11 cellular contexts compared by ENCODE assay signal in genomic region chrX:71144651-71145050, GRCh38. TPM values are rescaled to one million over a fixed set of nuclear protein-coding genes. Genes with fewer than 3 reads are reported as not detected.
A peak's percentile ranks its signal among the peaks of the same experiment; 100 is the strongest.
DNase-seq lines count a peak whose midpoint lies in the region; ATAC-seq, FAIRE-seq and TF ChIP-seq lines count a peak whose summit lies in the region.
"Had no signal": no experiment of that assay in that cellular context is flagged by ENCODE, and none has a peak within 500 bp of the region (broad histone marks: within the 10 kb centered on the region; RNA-seq: fewer than 3 reads in every experiment).

Gene NLGN3 (plus strand): TSS chrX:71144841. CDS start chrX:71147750, 2,909 bp downstream.

- TF ChIP-seq POLR2A in tibial nerve (IDR thresholded peaks at IDR 0.05), result no peak

- no peak within 1 kb of the TSS for H2BK15ac ChIP-seq in mesendoderm (replicated peaks; ENCODE audit: low read depth)

- no CpG with 5 or more reads among the region's 28 CpGs for WGBS in mesendoderm (ENCODE audit: extremely low coverage, insufficient coverage, low lambda C conversion rate)
- 20 to 43% methylated on average over 5 to 21 of the region's 28 CpGs for WGBS in tibial nerve, 2 donors

- H3K79me2 ChIP-seq in mesendoderm (ENCODE audit: control insufficient read depth, insufficient read depth, low read length), result no peaks in the 10 kb centered on the region

- no peaks in the 10 kb centered on the region for H3K9me3 Mint-ChIP-seq in activated naive CD4-positive, alpha-beta T cell treated with anti-CD3 and anti-CD28 coated beads, Interleukin-2, amount 50 U/mL, for 72 hours
- H3K9me3 Mint-ChIP-seq in activated CD8-positive, alpha-beta T cell treated with anti-CD3 and anti-CD28 coated beads for 36 hours, result no peaks in the 10 kb centered on the region

- H3K27ac ChIP-seq in mesendoderm (ENCODE audit: low read depth, low read length) (no peak within 1 kb of the TSS), tibial nerve (peak within 1 kb of the TSS; percentile 19 to 82 (median 46))
- H3K27ac ChIP-seq: spleen had no signal

- no peak within 1 kb of the TSS for H3K4me3 Mint-ChIP-seq in activated CD8-positive, alpha-beta T cell treated with anti-CD3 and anti-CD28 coated beads for 36 hours

- H2BK120ac ChIP-seq in mesendoderm (ENCODE audit: low read depth, low read length), result no peak within 1 kb of the TSS

- H3K9me3 ChIP-seq in tibial nerve, result no peaks in the 10 kb centered on the region
- H3K9me3 ChIP-seq: spleen had no signal

- H3K79me1 ChIP-seq in mesendoderm (ENCODE audit: low read length), result no peaks in the 10 kb centered on the region

- no peaks in the 10 kb centered on the region for H3K27me3 Mint-ChIP-seq in activated CD8-positive, alpha-beta T cell treated with anti-CD3 and anti-CD28 coated beads for 36 hours

- peak within 1 kb of the TSS; percentile 56 for H3K56ac ChIP-seq in mesendoderm (ENCODE audit: low read length)

- peak within 1 kb of the TSS; percentile 70 for H3K4me2 ChIP-seq in mesendoderm (ENCODE audit: low read length)

- peak within 1 kb of the TSS; percentile 29 for H3K9ac ChIP-seq in mesendoderm (ENCODE audit: low read length)

- FAIRE-seq in D721Med (lab: Jason Lieb, UNC), result no peak

- no peaks in the 10 kb centered on the region for H3K36me3 ChIP-seq in mesendoderm (ENCODE audit: control insufficient read depth, insufficient read depth, low read length)
- H3K36me3 ChIP-seq in tibial nerve, result peaks cover 0 to 25% (median 0%) of the 10 kb centered on the region in 3 donors

- no peak within 1 kb of the TSS for H3K4ac ChIP-seq in mesendoderm (ENCODE audit: low read depth, low read length)

- H3K27ac Mint-ChIP-seq in activated naive CD4-positive, alpha-beta T cell treated with anti-CD3 and anti-CD28 coated beads, Interleukin-2, amount 50 U/mL, for 72 hours, result peak within 1 kb of the TSS; percentile 60 to 72
- H3K27ac Mint-ChIP-seq in activated CD8-positive, alpha-beta T cell treated with anti-CD3 and anti-CD28 coated beads for 36 hours, result no peak within 1 kb of the TSS

- H3K4me1 Mint-ChIP-seq in activated CD8-positive, alpha-beta T cell treated with anti-CD3 and anti-CD28 coated beads for 36 hours (ENCODE audit: low read depth), result peaks cover 11% of the 10 kb centered on the region

- DNase-seq in activated naive CD4-positive, alpha-beta T cell treated with anti-CD3 and anti-CD28 coated beads, Interleukin-2, amount 50 U/mL, for 72 hours (ENCODE audit: low spot score in 2 of 2), result no peak
- DNase-seq in activated naive CD4-positive, alpha-beta T cell (lab: John Stamatoyannopoulos, UW), result no peak
- DNase-seq in choroid plexus epithelial cell (ENCODE audit: low read depth) (no peak), mesendoderm (peak; percentile 6), tibial nerve (ENCODE audit: low spot score in 2 of 2) (no peak), D721Med (ENCODE audit: insufficient read length, low spot score) (no peak)
- no peak for DNase-seq in activated CD8-positive, alpha-beta T cell treated with anti-CD3 and anti-CD28 coated beads for 36 hours
- DNase-seq: DMS153, Karpas-422, spleen had no signal

- H3K4me1 ChIP-seq in mesendoderm (ENCODE audit: control insufficient read depth, low read depth, low read length) (no peaks in the 10 kb centered on the region), tibial nerve (peaks cover 0 to 25% (median 0%) of the 10 kb centered on the region in 4 donors)

- CTCF ChIA-PET in activated CD8-positive, alpha-beta T cell treated with anti-CD3 and anti-CD28 coated beads for 36 hours (lab: Charles Lee), result no interaction called here

- POLR2A ChIA-PET in activated CD8-positive, alpha-beta T cell treated with anti-CD3 and anti-CD28 coated beads for 36 hours (lab: Charles Lee), result no interaction called here

- no peak for TF ChIP-seq CTCF in choroid plexus epithelial cell (conservative IDR thresholded peaks at IDR 0.05; ENCODE audit: low read depth, low read length)
- TF ChIP-seq CTCF in tibial nerve (IDR thresholded peaks at IDR 0.05), result no peak
- TF ChIP-seq CTCF in D721Med (IDR thresholded peaks at IDR 0.05; ENCODE audit: insufficient read depth, missing control alignments), result no peak
- TF ChIP-seq CTCF in activated CD8-positive, alpha-beta T cell treated with anti-CD3 and anti-CD28 coated beads for 36 hours (IDR thresholded peaks at IDR 0.05), result no peak

- no peak within 1 kb of the TSS for H2BK5ac ChIP-seq in mesendoderm (ENCODE audit: low read length)

- no peak within 1 kb of the TSS for H3K18ac ChIP-seq in mesendoderm (ENCODE audit: low read length)

- H3K27me3 ChIP-seq in mesendoderm (ENCODE audit: insufficient read depth, low read length, poor library complexity) (no peaks in the 10 kb centered on the region), tibial nerve (no peaks in the 10 kb centered on the region)
- H3K27me3 ChIP-seq: spleen had no signal

- TF ChIP-seq EP300 in tibial nerve (IDR thresholded peaks at IDR 0.05), result peak in 1 of 2 donors; percentile 24

- ATAC-seq in activated naive CD4-positive, alpha-beta T cell treated with anti-CD3 and anti-CD28 coated beads, Interleukin-2, amount 50 U/mL, for 72 hours, result no peak
- ATAC-seq in activated CD8-positive, alpha-beta T cell treated with anti-CD3 and anti-CD28 coated beads for 36 hours, result no peak
- ATAC-seq in HG03159 (IDR thresholded peaks at IDR 0.05; ENCODE audit: unreplicated experiment), result no peak

- no peak within 1 kb of the TSS for H4K5ac ChIP-seq in mesendoderm (ENCODE audit: low read length)

- H3K36me3 Mint-ChIP-seq in activated naive CD4-positive, alpha-beta T cell treated with anti-CD3 and anti-CD28 coated beads, Interleukin-2, amount 50 U/mL, for 72 hours, result no peaks in the 10 kb centered on the region
- H3K36me3 Mint-ChIP-seq in activated CD8-positive, alpha-beta T cell treated with anti-CD3 and anti-CD28 coated beads for 36 hours (ENCODE audit: low read depth), result peaks cover 2% of the 10 kb centered on the region

- intact Hi-C loops in activated CD8-positive, alpha-beta T cell treated with anti-CD3 and anti-CD28 coated beads for 36 hours (cut with micrococcal nuclease), result no loop called here

- no peak within 1 kb of the TSS for H3K23ac ChIP-seq in mesendoderm (ENCODE audit: low read length)

- H3K4me3 ChIP-seq in choroid plexus epithelial cell (ENCODE audit: low read depth, low read length) (peak within 1 kb of the TSS; percentile 39), mesendoderm (ENCODE audit: low read length) (no peak within 1 kb of the TSS), tibial nerve (peak within 1 kb of the TSS; percentile 25 to 52 (median 34))

- H4K8ac ChIP-seq in mesendoderm (ENCODE audit: low read depth, low read length), result no peak within 1 kb of the TSS

- H2AK5ac ChIP-seq in mesendoderm (ENCODE audit: low read length), result no peak within 1 kb of the TSS

RNA-seq across cellular contexts. Expression of gene NLGN3, which starts in this region (rescaled TPM):
- total RNA-seq in activated naive CD4-positive, alpha-beta T cell treated with anti-CD3 and anti-CD28 coated beads, Interleukin-2, amount 50 U/mL, for 72 hours, result 1 to 10 TPM; 2.1 to 3.6 TPM
- 2.3 TPM for polyA plus RNA-seq in mesendoderm (2013, experiment 1 of 2)
- 2.4 TPM for polyA plus RNA-seq in mesendoderm (2013, experiment 2 of 2)
- total RNA-seq in tibial nerve, result 10 to 100 TPM; 10.4 to 19.2 (median 10.8) TPM
- under 1 TPM; 0.54 to 0.63 TPM for total RNA-seq in activated CD8-positive, alpha-beta T cell treated with anti-CD3 and anti-CD28 coated beads for 36 hours
